Comparison of ENCODE assay signal across 8 cellular contexts in genomic region chr10:15585303-15585715, GRCh38.
DNase-seq lines count a peak whose midpoint lies in the region; ATAC-seq and TF ChIP-seq lines count a peak whose summit lies in the region.

No MANE protein-coding gene starts in this region.

- no peaks in the 10 kb centered on the region for H3K36me3 Mint-ChIP-seq in T-helper 17 cell (ENCODE audit: low read depth)
- no peaks in the 10 kb centered on the region for H3K36me3 Mint-ChIP-seq in type B pancreatic cell

- peak; percentile 0 to 70 for DNase-seq in NCI-H526 (lab: John Stamatoyannopoulos, UW)
- DNase-seq in NCI-H526 treated with DMSO at 0.1 percent for 48 hours (lab: John Stamatoyannopoulos, UW): no peak
- peak; percentile 58 for DNase-seq in KBM-7
- DNase-seq in T-helper 17 cell: peak in 1 of 3 donors; percentile 11
- DNase-seq in ecto neural progenitor cell (ENCODE audit: low spot score): peak; percentile 82
- DNase-seq in mucosa of descending colon: peak; percentile 52 to 65 (median 64)
- no peak for DNase-seq in type B pancreatic cell (ENCODE audit: extremely low spot score, unreplicated experiment)

- H3K4me3 Mint-ChIP-seq in T-helper 17 cell (no peak overlapping the region), type B pancreatic cell (no peak overlapping the region)

- in situ Hi-C loops in KBM-7 (cut with MboI; ENCODE audit: low pct_unique_long_range_greater_than_20kb, low sequenced_read_pairs): no loop called here

- no peak overlapping the region for H3K27ac Mint-ChIP-seq in T-helper 17 cell
- H3K27ac Mint-ChIP-seq in type B pancreatic cell: no peak overlapping the region

- H3K27me3 Mint-ChIP-seq in T-helper 17 cell: peaks cover 17% of the 10 kb centered on the region
- H3K27me3 Mint-ChIP-seq in type B pancreatic cell: no peaks in the 10 kb centered on the region

- H3K4me1 ChIP-seq in mucosa of descending colon (ENCODE audit: low read depth): no peaks in the 10 kb centered on the region

- H3K4me1 Mint-ChIP-seq in T-helper 17 cell (no peaks in the 10 kb centered on the region), type B pancreatic cell (ENCODE audit: unreplicated experiment) (peaks cover 6% of the 10 kb centered on the region)

- no peaks in the 10 kb centered on the region for H3K9me3 ChIP-seq in T-helper 17 cell (ENCODE audit: control insufficient read depth, low read length, poor library complexity, severe bottlenecking)
- no peaks in the 10 kb centered on the region for H3K9me3 ChIP-seq in mucosa of descending colon

- H3K4me3 ChIP-seq in mucosa of descending colon: no peak overlapping the region

- intact Hi-C loops in mucosa of descending colon (cut with DNase I, micrococcal nuclease): no loop called here

- H3K9me3 Mint-ChIP-seq in type B pancreatic cell: no peaks in the 10 kb centered on the region

- peak; percentile 61 for TF ChIP-seq CTCF in mucosa of descending colon (IDR thresholded peaks at IDR 0.05)
- peak; percentile 82 for TF ChIP-seq CTCF in type B pancreatic cell (conservative IDR thresholded peaks at IDR 0.05)

- no peaks in the 10 kb centered on the region for H3K36me3 ChIP-seq in mucosa of descending colon (ENCODE audit: low read depth)

- ATAC-seq in GM21528 (IDR thresholded peaks at IDR 0.05; ENCODE audit: low FRiP score, unreplicated experiment) (peak; percentile 66), T-helper 17 cell (peak; percentile 30), mucosa of descending colon (peak; percentile 93)

Comparison
In these comparisons a context has a peak if more than half of its experiments do, and no peak if none do; other contexts are left out.
1. DNase-seq: peak in NCI-H526 (2 of 2), KBM-7 (single experiment), ecto neural progenitor cell (single experiment) and mucosa of descending colon (3 of 3); none in NCI-H526 treated with DMSO at 0.1 percent for 48 hours (single experiment) and type B pancreatic cell (single experiment).
2. ATAC-seq: peak in every context shown above with its lines; median percentile 93 in mucosa of descending colon; 66 in GM21528; 30 in T-helper 17 cell.